Comparison of ENCODE assay signal across 10 cellular contexts in the genomic region with DNA sequence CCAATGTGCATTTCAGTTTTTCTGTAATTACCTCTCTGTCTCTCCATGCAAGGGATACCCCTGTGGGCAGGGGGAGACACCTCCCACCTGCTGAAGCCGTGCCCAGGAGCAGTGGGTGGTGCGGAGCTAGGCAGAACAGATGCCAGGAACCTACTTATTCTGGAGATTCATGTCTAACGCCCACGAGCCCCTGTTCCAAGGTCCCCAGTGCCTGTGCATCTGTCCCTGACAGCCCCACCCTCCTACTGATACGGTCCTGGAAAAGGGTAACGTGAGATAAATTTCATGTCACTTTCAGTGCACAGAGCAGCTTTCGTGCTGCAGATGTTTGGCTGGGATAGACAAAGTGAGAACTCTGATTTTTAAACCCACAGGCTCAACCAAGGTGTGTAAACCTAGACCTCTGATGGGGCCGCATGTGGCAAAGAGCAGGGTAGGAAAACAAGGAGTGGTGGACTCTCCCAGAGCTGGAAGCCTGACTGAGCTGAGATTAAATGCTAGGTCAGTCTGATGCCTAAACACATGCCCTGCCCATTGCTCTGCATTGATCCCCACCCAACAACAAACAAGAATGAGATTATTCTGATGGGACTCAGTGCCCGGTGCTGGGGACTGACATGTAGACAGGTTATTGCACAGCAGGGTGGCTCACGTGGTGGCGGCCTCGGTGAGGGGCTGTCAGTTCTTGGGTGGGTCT.
"Had no signal": no experiment of that assay in that cellular context is flagged by ENCODE, and none has a peak within 500 bp of the region (broad histone marks: within the 10 kb centered on the region; RNA-seq: fewer than 3 reads in every experiment).

No MANE protein-coding gene starts in this region.

- H3K9me3 ChIP-seq: ascending aorta, gastrocnemius medialis, tibial artery had no signal

- H2AFZ ChIP-seq: parathyroid adenoma had no signal

- H3K4me1 ChIP-seq: ascending aorta, gastrocnemius medialis, parathyroid adenoma, tibial artery had no signal

- H3K27ac Mint-ChIP-seq: activated CD8-positive, alpha-beta T cell treated with anti-CD3 and anti-CD28 coated beads for 36 hours; activated naive CD8-positive, alpha-beta T cell treated with anti-CD3 and anti-CD28 coated beads, Interleukin-2, amount 50 U/mL, for 24 hours; T-helper 2 cell treated with Interferon-gamma antibody and Interleukin-4, amounts not matched to agents 5 μg/mL and 100 μg/mL, for 36 hours had no signal

- H3K4me3 Mint-ChIP-seq: activated CD8-positive, alpha-beta T cell treated with anti-CD3 and anti-CD28 coated beads for 36 hours; activated naive CD8-positive, alpha-beta T cell treated with anti-CD3 and anti-CD28 coated beads, Interleukin-2, amount 50 U/mL, for 24 hours; neural crest cell; T-helper 2 cell treated with Interferon-gamma antibody and Interleukin-4, amounts not matched to agents 5 μg/mL and 100 μg/mL, for 36 hours had no signal

- ATAC-seq: gastrocnemius medialis had no signal

- H3K9ac ChIP-seq: parathyroid adenoma had no signal

- H3K36me3 ChIP-seq: ascending aorta, gastrocnemius medialis, tibial artery had no signal

- H3K27me3 ChIP-seq: ascending aorta, gastrocnemius medialis, tibial artery had no signal

- H3K4me3 ChIP-seq: ascending aorta, gastrocnemius medialis, tibial artery had no signal

- H3K27ac ChIP-seq: ascending aorta, gastrocnemius medialis, parathyroid adenoma, tibial artery had no signal

- H3K9me3 Mint-ChIP-seq: activated CD8-positive, alpha-beta T cell treated with anti-CD3 and anti-CD28 coated beads for 36 hours; T-helper 2 cell treated with Interferon-gamma antibody and Interleukin-4, amounts not matched to agents 5 μg/mL and 100 μg/mL, for 36 hours had no signal

- H3K27me3 Mint-ChIP-seq: activated CD8-positive, alpha-beta T cell treated with anti-CD3 and anti-CD28 coated beads for 36 hours; activated naive CD8-positive, alpha-beta T cell treated with anti-CD3 and anti-CD28 coated beads, Interleukin-2, amount 50 U/mL, for 24 hours had no signal

- DNase-seq: activated CD8-positive, alpha-beta memory T cell treated with anti-CD3 and anti-CD28 coated beads, Interleukin-2, amount 50 U/mL, for 4 hours; activated CD8-positive, alpha-beta T cell treated with anti-CD3 and anti-CD28 coated beads for 36 hours; activated naive CD8-positive, alpha-beta T cell treated with anti-CD3 and anti-CD28 coated beads, Interleukin-2, amount 50 U/mL, for 24 hours; gastrocnemius medialis; kidney; tibial artery had no signal
